8 cellular contexts compared by ENCODE assay signal in the genomic region with DNA sequence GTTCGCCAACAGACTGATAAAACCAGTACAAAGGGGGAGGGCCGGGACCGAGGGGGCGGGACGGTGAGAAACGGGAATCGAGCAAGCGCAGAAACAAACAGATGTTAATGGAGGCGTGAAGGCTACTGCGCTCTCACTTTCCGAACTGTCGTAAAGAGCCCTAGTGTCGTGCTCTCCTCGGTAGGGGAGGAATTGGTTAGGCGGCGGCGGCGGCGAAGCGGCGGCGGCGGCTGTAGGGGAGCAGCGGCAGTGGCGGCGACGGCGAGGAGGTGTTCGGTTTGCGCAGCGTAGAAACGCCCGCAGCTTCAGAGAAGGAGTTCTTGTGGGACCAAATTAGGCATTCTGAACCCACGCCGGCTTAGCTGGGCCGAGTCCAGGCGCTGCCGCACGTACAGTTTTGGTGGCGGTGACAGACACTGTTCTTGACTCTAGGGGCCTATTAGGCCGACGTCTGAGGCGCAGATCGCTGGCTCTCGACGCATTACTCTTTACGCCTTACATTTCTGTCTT. TPM values are rescaled to one million over a fixed set of nuclear protein-coding genes. Genes with fewer than 3 reads are reported as not detected.
DNase-seq lines count a peak whose midpoint lies in the region; ATAC-seq and TF ChIP-seq lines count a peak whose summit lies in the region.

RNF111 (plus strand) TSS at position 163 of the 510 bp plus-strand sequence. CDS start 43,160 bp downstream, outside the sequence.

- H3K9me3 ChIP-seq in Peyer's patch (no peaks in the 10 kb centered on the region), esophagus muscularis mucosa (no peaks in the 10 kb centered on the region), muscle layer of duodenum (ENCODE audit: control insufficient read depth in 1 of 2, low read length in 2 of 2) (no peaks in the 10 kb centered on the region)

- H3K36me3 ChIP-seq in KMS-11 (ENCODE audit: insufficient read depth) (no peaks in the 10 kb centered on the region), Peyer's patch (peaks cover 0 to 7% (median 0%) of the 10 kb centered on the region in 3 donors), esophagus muscularis mucosa (peaks cover 0 to 6% (median 2%) of the 10 kb centered on the region in 4 donors), muscle layer of duodenum (ENCODE audit: control insufficient read depth in 1 of 2, insufficient read depth in 2 of 2, low read length in 2 of 2) (peaks cover 0 to 4% of the 10 kb centered on the region in 2 donors)

- peak within 1 kb of the TSS; percentile 43; the same call in 1 of the 2 replicates for H3K9ac ChIP-seq in KMS-11

- intact Hi-C loops in esophagus muscularis mucosa (cut with DNase I) = loop anchor here (5.0 to 10.0 kb wide), 3 partner anchors 53 to 377 kb away; partner anchors contain the start of genes CCNB2 and SLTM

- H3K4me3 ChIP-seq in KMS-11 (IDR thresholded peaks at IDR 0.05; ENCODE audit: insufficient read depth, low read depth, low read length) (no peak within 1 kb of the TSS), Peyer's patch (peak within 1 kb of the TSS; percentile 77 to 97 (median 84)), esophagus muscularis mucosa (peak within 1 kb of the TSS; percentile 65 to 99 (median 81)), muscle layer of duodenum (ENCODE audit: low read depth in 1 of 2, low read length in 2 of 2) (peak within 1 kb of the TSS; percentile 79 to 90)

- ATAC-seq in GM21717 (IDR thresholded peaks at IDR 0.05; ENCODE audit: unreplicated experiment) = peak; percentile 64

- H3K4me2 ChIP-seq in KMS-11 = peak within 1 kb of the TSS; percentile 59

- no peaks in the 10 kb centered on the region for H3K27me3 ChIP-seq in KMS-11 (ENCODE audit: insufficient read depth, low read depth)
- H3K27me3 ChIP-seq in Peyer's patch = no peaks in the 10 kb centered on the region
- H3K27me3 ChIP-seq in esophagus muscularis mucosa = no peaks in the 10 kb centered on the region
- H3K27me3 ChIP-seq in muscle layer of duodenum (ENCODE audit: low read depth, low read length) = no peaks in the 10 kb centered on the region

- H3K27ac ChIP-seq in KMS-11 (peak within 1 kb of the TSS; percentile 42), Peyer's patch (peak within 1 kb of the TSS; percentile 87 to 94 (median 91)), esophagus muscularis mucosa (replicated peaks in 1 of 4) (peak within 1 kb of the TSS; percentile 86 to 92 (median 88)), muscle layer of duodenum (ENCODE audit: low read length) (peak within 1 kb of the TSS; percentile 94)

- peaks cover 8% of the 10 kb centered on the region; the same call in 1 of the 2 replicates for H4K20me1 ChIP-seq in KMS-11 (ENCODE audit: insufficient read depth)

- under 1% methylated on average over 46 of the region's 47 CpGs for WGBS in esophagus muscularis mucosa

- TF ChIP-seq EP300 in esophagus muscularis mucosa (IDR thresholded peaks at IDR 0.05) = no peak

- DNase-seq in DMS153 treated with DMSO at 0.1 percent for 48 hours (lab: John Stamatoyannopoulos, UW; ENCODE audit: unreplicated experiment) (peak; percentile 45), Peyer's patch (peak; percentile 87 to 97 (median 91)), esophagus muscularis mucosa (ENCODE audit: extremely low spot score) (peak; percentile 94)
- DNase-seq in activated T-cell treated with anti-CD3 and anti-CD28 coated beads, Interleukin-2, amount 50 U/mL, for 48 hours = peak; percentile 89
- peak; percentile 85 to 91 for DNase-seq in stimulated activated CD8-positive, alpha-beta memory T cell treated with anti-CD3 and anti-CD28 coated beads, Interleukin-7, amount 100 ng/mL, for 4 hours (ENCODE audit: low read depth in 2 of 2)

- TF ChIP-seq POLR2A in Peyer's patch (IDR thresholded peaks at IDR 0.05) = peak; percentile 82 to 86
- TF ChIP-seq POLR2A in esophagus muscularis mucosa (IDR thresholded peaks at IDR 0.05; ENCODE audit: low read depth) = peak; percentile 66

- TF ChIP-seq CTCF in KMS-11 (conservative IDR thresholded peaks at IDR 0.05; ENCODE audit: low read depth, low read length) = no peak
- no peak for TF ChIP-seq CTCF in Peyer's patch (IDR thresholded peaks at IDR 0.05)
- TF ChIP-seq CTCF in esophagus muscularis mucosa (IDR thresholded peaks at IDR 0.05) = no peak

- peak within 1 kb of the TSS; percentile 62 for H2AFZ ChIP-seq in KMS-11 (ENCODE audit: low read depth)

- peaks cover 13% of the 10 kb centered on the region for H3K4me1 ChIP-seq in KMS-11 (ENCODE audit: low read depth, poor library complexity, severe bottlenecking)
- peaks cover 0 to 16% (median 7%) of the 10 kb centered on the region in 4 donors for H3K4me1 ChIP-seq in Peyer's patch
- H3K4me1 ChIP-seq in esophagus muscularis mucosa = peaks cover 18 to 39% (median 28%) of the 10 kb centered on the region in 4 donors
- H3K4me1 ChIP-seq in muscle layer of duodenum (ENCODE audit: control insufficient read depth in 1 of 2, insufficient read depth in 2 of 2, low read length in 2 of 2) = peaks cover 0 to 11% of the 10 kb centered on the region in 2 donors

- peaks cover 42% of the 10 kb centered on the region for H3K79me2 ChIP-seq in KMS-11 (ENCODE audit: insufficient read depth, low read depth)

RNA-seq across cellular contexts. Expression of gene RNF111, which starts in this region (rescaled TPM):
- total RNA-seq in Peyer's patch (10 to 100 TPM; 24.5 to 45.4 (median 28.4) TPM), esophagus muscularis mucosa (10 to 100 TPM; 14.1 to 19.9 (median 18.4) TPM)

Comparison
In these comparisons a context has a peak if more than half of its experiments do, and no peak if none do; other contexts are left out.
1. H3K27ac ChIP-seq: peak in every context shown above with its lines; median percentile 94 in muscle layer of duodenum; 91 in Peyer's patch; 88 in esophagus muscularis mucosa; 42 in KMS-11.